ENCODE assay signal across 10 cellular contexts in the genomic region with DNA sequence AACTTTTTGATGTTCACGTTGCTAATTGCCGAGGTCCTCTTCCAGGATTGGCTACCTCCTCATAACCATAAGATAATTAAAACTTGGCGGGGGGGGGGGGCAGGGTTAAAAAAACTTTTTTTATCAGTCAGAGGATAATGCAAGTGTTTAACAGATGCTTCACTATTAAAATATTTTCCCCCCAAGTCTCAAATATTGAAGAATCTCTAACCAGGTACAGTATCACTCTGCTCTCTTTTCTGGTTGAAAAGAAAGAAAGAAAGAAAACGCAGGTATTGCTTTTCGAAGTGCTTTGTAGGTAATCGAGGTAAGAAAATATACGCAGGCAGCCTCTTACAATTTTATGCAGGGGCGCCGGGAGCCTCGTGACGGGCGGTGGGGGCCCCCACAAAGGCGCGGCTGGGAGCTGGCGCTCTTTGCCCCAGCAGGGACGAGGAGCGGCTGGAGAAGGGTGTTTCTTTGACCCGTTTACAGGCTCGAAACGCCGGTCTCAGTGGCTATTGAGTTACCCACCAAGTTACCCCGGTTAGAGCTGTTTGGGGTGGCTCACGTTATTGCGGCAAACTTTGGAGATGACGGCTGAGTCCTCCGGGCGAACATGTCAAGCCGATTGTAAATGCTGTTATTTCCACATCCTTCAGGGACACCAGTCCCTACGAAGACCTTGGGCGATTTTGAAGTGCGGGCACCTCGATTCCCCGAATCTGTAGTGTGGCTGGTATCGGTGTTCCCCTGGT. TPM values are rescaled to one million over a fixed set of nuclear protein-coding genes. Genes with fewer than 3 reads are reported as not detected.
DNase-seq lines count a peak whose midpoint lies in the region; ATAC-seq, FAIRE-seq and TF ChIP-seq lines count a peak whose summit lies in the region.
"Had no signal": no experiment of that assay in that cellular context is flagged by ENCODE, and none has a peak within 500 bp of the region (broad histone marks: within the 10 kb centered on the region; RNA-seq: fewer than 3 reads in every experiment).

No MANE protein-coding gene starts in this region.

- H3K36me3 ChIP-seq in BJ (ENCODE audit: control insufficient read depth, insufficient read depth, low read length) (no peaks in the 10 kb centered on the region), endothelial cell of umbilical vein (ENCODE audit: control insufficient read depth in 2 of 2, extremely low read depth in 1 of 2, insufficient read depth in 2 of 2, low read length in 2 of 2) (no peaks in the 10 kb centered on the region)

- H3K4me1 Mint-ChIP-seq in IgD-negative memory B cell, result peaks cover 5 to 15% (median 5%) of the 10 kb centered on the region in 3 donors
- peaks cover 8% of the 10 kb centered on the region for H3K4me1 Mint-ChIP-seq in progenitor cell of endocrine pancreas (ENCODE audit: low read depth)
- H3K4me1 Mint-ChIP-seq in natural killer cell, result no peaks in the 10 kb centered on the region

- H3K79me2 ChIP-seq in endothelial cell of umbilical vein (ENCODE audit: control insufficient read depth, insufficient read depth, low read length), result no peaks in the 10 kb centered on the region

- H3K9me3 ChIP-seq in endothelial cell of umbilical vein (replicated peaks; ENCODE audit: control insufficient read depth, insufficient read depth, low read length), result no peaks in the 10 kb centered on the region

- H3K4me3 ChIP-seq in BJ (ENCODE audit: low read depth, low read length) (peak overlapping the region; percentile 51), endothelial cell of umbilical vein (replicated peaks in 1 of 3; ENCODE audit: insufficient read depth in 1 of 3, low read depth in 1 of 3, low read length in 3 of 3) (no peak overlapping the region)

- H3K27ac ChIP-seq in endothelial cell of umbilical vein (ENCODE audit: insufficient read depth, low read depth, low read length), result no peak overlapping the region

- no peak for TF ChIP-seq CTCF in BJ (IDR thresholded peaks at IDR 0.05; ENCODE audit: insufficient read depth, low read depth, low read length)
- no peak for TF ChIP-seq CTCF in endothelial cell of umbilical vein (IDR thresholded peaks at IDR 0.05; ENCODE audit: extremely low read depth in 1 of 2, insufficient read depth in 1 of 2, low read depth in 1 of 2, low read length in 2 of 2)
- TF ChIP-seq CTCF in progenitor cell of endocrine pancreas (IDR thresholded peaks at IDR 0.05; ENCODE audit: unreplicated experiment), result no peak
- TF ChIP-seq CTCF in natural killer cell (IDR thresholded peaks at IDR 0.05), result no peak

- H3K4me2 ChIP-seq in endothelial cell of umbilical vein (ENCODE audit: insufficient read depth, low read length), result no peak overlapping the region

- peaks cover 3% of the 10 kb centered on the region for H3K4me1 ChIP-seq in endothelial cell of umbilical vein (ENCODE audit: control insufficient read depth, extremely low read depth, insufficient read depth, low read length)

- H3K27me3 Mint-ChIP-seq in IgD-negative memory B cell, result peaks cover 70% of the 10 kb centered on the region
- peaks cover 93% of the 10 kb centered on the region for H3K27me3 Mint-ChIP-seq in progenitor cell of endocrine pancreas
- H3K27me3 Mint-ChIP-seq in natural killer cell (ENCODE audit: low read depth in 2 of 2), result peaks cover 65 to 90% of the 10 kb centered on the region in 2 donors

- H4K20me1 ChIP-seq in endothelial cell of umbilical vein (replicated peaks; ENCODE audit: control insufficient read depth, extremely low read depth, insufficient read depth, low read length), result no peaks in the 10 kb centered on the region

- peak overlapping the region; percentile 38 to 86 (median 64) for H3K4me3 Mint-ChIP-seq in IgD-negative memory B cell
- peak overlapping the region; percentile 75 for H3K4me3 Mint-ChIP-seq in progenitor cell of endocrine pancreas (ENCODE audit: low read depth)
- H3K4me3 Mint-ChIP-seq in natural killer cell, result no peak overlapping the region

- ATAC-seq in natural killer cell (no peak), GM18502 (IDR thresholded peaks at IDR 0.05; ENCODE audit: poor library complexity, unreplicated experiment) (no peak), HG03175 (IDR thresholded peaks at IDR 0.05; ENCODE audit: unreplicated experiment) (no peak)

- peaks cover 3 to 26% (median 5%) of the 10 kb centered on the region in 3 donors for H3K9me3 Mint-ChIP-seq in IgD-negative memory B cell
- H3K9me3 Mint-ChIP-seq in progenitor cell of endocrine pancreas (ENCODE audit: low read depth), result no peaks in the 10 kb centered on the region
- no peaks in the 10 kb centered on the region for H3K9me3 Mint-ChIP-seq in natural killer cell

- dilution Hi-C loops in endothelial cell of umbilical vein (cut with MboI; ENCODE audit: extremely low pct_ligation_motif_present, low sequenced_read_pairs), result no loop called here

- CTCF ChIA-PET in BJ (lab: Yijun Ruan, JAX), result interaction anchor here (0.8 to 1.9 kb wide), 4 partner anchors 10 to 297 kb away, joined by 3 to 9 read pairs (median 4); no protein-coding TSS in a partner anchor
- CTCF ChIA-PET in endothelial cell of umbilical vein (lab: Charles Lee), result interaction anchor here (1.2 to 2.0 kb wide), 6 partner anchors 8 to 212 kb away, joined by 3 to 7 read pairs (median 6); no protein-coding TSS in a partner anchor

- BruUV-seq in endothelial cell of umbilical vein (replicated peaks; lab: Mats Ljungman, UMichigan), result no TSS peak

- no peak for TF ChIP-seq POLR2A in endothelial cell of umbilical vein (IDR thresholded peaks at IDR 0.05; ENCODE audit: low read depth, low read length)

- DNase-seq in BJ (ENCODE audit: low read depth) (no peak), endothelial cell of umbilical vein (ENCODE audit: low read depth, low spot score) (no peak), progenitor cell of endocrine pancreas (ENCODE audit: low spot score, unreplicated experiment) (no peak), natural killer cell (no peak), NCI-H2196 treated with DMSO at 0.1 percent for 48 hours (lab: John Stamatoyannopoulos, UW; ENCODE audit: unreplicated experiment) (no peak)

- H2AFZ ChIP-seq in endothelial cell of umbilical vein (ENCODE audit: low read depth, low read length), result no peak overlapping the region

- H3K27ac Mint-ChIP-seq in IgD-negative memory B cell (peak overlapping the region; percentile 71 to 85 (median 84)), progenitor cell of endocrine pancreas (no peak overlapping the region), natural killer cell (no peak overlapping the region)

- H3K9me1 ChIP-seq in endothelial cell of umbilical vein (replicated peaks; ENCODE audit: control insufficient read depth, extremely low read depth, insufficient read depth, low read length), result no peaks in the 10 kb centered on the region

- H3K36me3 Mint-ChIP-seq in IgD-negative memory B cell (peaks cover 2% of the 10 kb centered on the region), progenitor cell of endocrine pancreas (ENCODE audit: insufficient read depth) (no peaks in the 10 kb centered on the region), natural killer cell (peaks cover 28% of the 10 kb centered on the region)

- peak; percentile 33 for FAIRE-seq in endothelial cell of umbilical vein (lab: Jason Lieb, UNC)
- FAIRE-seq: frontal cortex, RCC 7860 had no signal

- intact Hi-C loops in endothelial cell of umbilical vein (cut with micrococcal nuclease) (no loop called here), natural killer cell (cut with micrococcal nuclease) (no loop called here)

- H3K27me3 ChIP-seq in BJ (ENCODE audit: control insufficient read depth, insufficient read depth, low read length) (no peaks in the 10 kb centered on the region), endothelial cell of umbilical vein (ENCODE audit: control insufficient read depth in 2 of 2, insufficient read depth in 2 of 2, low read length in 2 of 2) (peaks cover 81 to 94% of the 10 kb centered on the region in 2 experiments)

- POLR2A ChIA-PET in BJ (lab: Charles Lee) (interaction anchor here (0.6 kb wide), 1 partner anchor 31 kb away, joined by 3 read pairs; no protein-coding TSS in a partner anchor), endothelial cell of umbilical vein (lab: Charles Lee) (interaction anchor here (0.6 kb wide), 1 partner anchor 343 kb away, joined by 5 read pairs; no protein-coding TSS in a partner anchor)

- H3K9ac ChIP-seq in endothelial cell of umbilical vein (replicated peaks; ENCODE audit: extremely low read depth, insufficient read depth, low read length), result no peak overlapping the region

TF ChIP-seq in endothelial cell of umbilical vein, 7 proteins besides CTCF, POLR2A, EP300 and RAD21:
- TF ChIP-seq EZH2 (IDR thresholded peaks at IDR 0.05; ENCODE audit: borderline replicate concordance, low read depth, low read length, severe bottlenecking) (no peak), FOS (IDR thresholded peaks at IDR 0.05; ENCODE audit: borderline replicate concordance, insufficient read depth, low read length) (no peak), MYC (IDR thresholded peaks at IDR 0.05; ENCODE audit: low read depth, low read length) (no peak), JUN (IDR thresholded peaks at IDR 0.05; ENCODE audit: borderline replicate concordance, insufficient read depth, insufficient read length, low read depth) (no peak), GATA2 (IDR thresholded peaks at IDR 0.05; ENCODE audit: insufficient read depth, insufficient read length, low read depth, low read length) (no peak), POLR2AphosphoS5 (IDR thresholded peaks at IDR 0.05; ENCODE audit: insufficient read depth, low read depth, low read length) (no peak)
- TF ChIP-seq, protein P1, sequence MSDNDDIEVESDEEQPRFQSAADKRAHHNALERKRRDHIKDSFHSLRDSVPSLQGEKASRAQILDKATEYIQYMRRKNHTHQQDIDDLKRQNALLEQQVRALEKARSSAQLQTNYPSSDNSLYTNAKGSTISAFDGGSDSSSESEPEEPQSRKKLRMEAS (IDR thresholded peaks at IDR 0.05; ENCODE audit: insufficient read depth, insufficient read length), result no peak

RNA-seq across cellular contexts. Expression of a gene that starts 0.5 kb away (rescaled TPM):
- 3.6 and 4.9 TPM in 2 replicates for polyA plus RNA-seq in BJ (2011; rRNA removed)
- polyA minus RNA-seq in BJ (2011; rRNA and poly(A)+ RNA removed), result 2.4 and 2.5 TPM in 2 replicates
- polyA plus RNA-seq in IgD-negative memory B cell, result not detected
- total RNA-seq in endothelial cell of umbilical vein, result not detected in 2 replicates
- not detected in 2 replicates for polyA plus RNA-seq in endothelial cell of umbilical vein
- not detected in 2 replicates for polyA plus RNA-seq in endothelial cell of umbilical vein (2011; cell fraction: cytosol; rRNA removed)
- not detected in 2 replicates for polyA plus RNA-seq in endothelial cell of umbilical vein (2011; cell fraction: nucleus; rRNA removed)
- polyA plus RNA-seq in endothelial cell of umbilical vein (2012), result not detected in 2 replicates
- not detected in 2 replicates for polyA minus RNA-seq in endothelial cell of umbilical vein
- not detected for polyA minus RNA-seq in endothelial cell of umbilical vein (2011; cell fraction: cytosol; rRNA and poly(A)+ RNA removed)
- polyA minus RNA-seq in endothelial cell of umbilical vein (2011; cell fraction: nucleus; rRNA and poly(A)+ RNA removed), result not detected in 2 replicates
- 2.5 and 3.9 TPM in 2 replicates for total RNA-seq in progenitor cell of endocrine pancreas
- total RNA-seq in natural killer cell, result not detected
- total RNA-seq: frontal cortex had no signal

Comparison
In these comparisons a context has a peak if more than half of its experiments do, and no peak if none do; other contexts are left out.
1. H3K27ac Mint-ChIP-seq: peak in IgD-negative memory B cell (3 of 3); none in progenitor cell of endocrine pancreas (single experiment) and natural killer cell (0 of 2).